Comparison of ENCODE assay signal across 8 cellular contexts in the genomic region with DNA sequence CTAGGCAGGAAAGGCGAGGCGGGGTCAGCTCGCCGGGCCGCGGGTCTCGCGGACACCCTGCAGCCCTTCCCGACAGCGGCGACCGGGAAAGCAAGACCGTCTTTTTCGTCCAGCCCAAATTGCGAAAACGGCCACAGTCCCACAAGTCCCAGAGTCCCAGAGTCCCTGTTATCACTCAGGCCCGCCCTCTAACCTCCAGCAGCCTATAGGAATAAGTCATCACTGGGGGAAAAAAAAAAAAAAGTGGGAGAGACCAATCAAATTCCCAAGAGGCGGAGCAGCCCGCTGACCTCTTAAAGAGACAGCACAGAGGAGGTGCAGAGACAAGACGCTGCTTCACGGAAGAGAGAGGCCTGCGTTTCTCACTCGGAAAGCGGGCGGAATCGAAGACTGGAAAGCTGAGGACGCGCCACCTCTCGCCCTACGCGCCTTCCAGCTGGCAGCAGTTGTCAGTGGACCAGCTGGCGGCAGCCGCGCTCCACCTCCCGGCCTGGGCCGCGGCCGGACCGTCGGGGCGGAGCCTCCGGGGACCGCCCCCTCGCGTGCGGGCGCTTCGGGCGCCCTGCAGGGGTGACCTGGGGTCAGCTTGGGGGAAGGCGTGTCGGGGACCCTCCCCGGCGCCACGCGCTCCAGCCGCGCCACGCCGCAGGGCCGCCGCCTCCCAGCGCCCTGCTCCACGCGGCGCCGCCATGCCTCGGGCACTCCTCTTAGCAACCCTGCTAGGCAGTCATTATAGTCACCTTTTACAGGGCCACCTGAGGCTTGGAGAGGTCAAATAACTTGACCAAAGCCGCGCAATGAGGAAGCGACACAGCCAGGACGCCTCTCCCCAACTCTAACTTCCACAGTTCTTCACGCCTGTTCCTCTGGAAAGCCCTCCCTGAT. TPM values are rescaled to one million over a fixed set of nuclear protein-coding genes. Genes with fewer than 3 reads are reported as not detected.
DNase-seq lines count a peak whose midpoint lies in the region; ATAC-seq, FAIRE-seq and TF ChIP-seq lines count a peak whose summit lies in the region.

A gene (minus strand): TSS at position 141 of the 885 bp plus-strand sequence. CDS start 10,587 bp downstream, outside the sequence.

- DNase-seq in H7 = peak; percentile 98
- peak; percentile 96 for DNase-seq in SHP77 treated with DMSO at 0.1 percent for 48 hours (lab: John Stamatoyannopoulos, UW)
- DNase-seq in activated effector memory CD4-positive, alpha-beta T cell treated with anti-CD3 and anti-CD28 coated beads, Interleukin-2, amount 50 U/mL, for 16 hours = peak; percentile 92
- peak; percentile 97 for DNase-seq in fibroblast of the conjunctiva (ENCODE audit: low read depth)
- peak; percentile 81 for DNase-seq in nephron progenitor cell
- peak; percentile 84 to 87 for DNase-seq in stimulated activated naive CD8-positive, alpha-beta T cell treated with anti-CD3 and anti-CD28 coated beads, Interleukin-15, amount 100 ng/mL, for 72 hours

- no peaks in the 10 kb centered on the region for H3K9me3 ChIP-seq in Loucy (ENCODE audit: insufficient read depth, low read depth, low read length)

- H3K9ac ChIP-seq in Loucy (ENCODE audit: low read depth, low read length, poor library complexity, severe bottlenecking) = peak within 1 kb of the TSS; percentile 78

- H3K27me3 Mint-ChIP-seq in nephron progenitor cell (ENCODE audit: low read depth, poor library complexity) = peaks cover 3% of the 10 kb centered on the region
- H3K27me3 Mint-ChIP-seq in stimulated activated naive CD8-positive, alpha-beta T cell treated with anti-CD3 and anti-CD28 coated beads, Interleukin-15, amount 100 ng/mL, for 72 hours = no peaks in the 10 kb centered on the region

- peak within 1 kb of the TSS; percentile 99 for H3K4me2 ChIP-seq in Loucy (ENCODE audit: low read depth, low read length, poor library complexity, severe bottlenecking)

- H3K4me1 ChIP-seq in Loucy (ENCODE audit: insufficient read depth, low read length, poor library complexity, severe bottlenecking) = peaks cover 35% of the 10 kb centered on the region

- H3K9me2 ChIP-seq in Loucy (replicated peaks; ENCODE audit: low read depth, low read length) = no peaks in the 10 kb centered on the region

- no peaks in the 10 kb centered on the region for H3K36me3 Mint-ChIP-seq in nephron progenitor cell (ENCODE audit: low read depth)

- H3K27me3 ChIP-seq in H7 (ENCODE audit: control insufficient read depth, insufficient read depth, low read length) (peaks cover 3% of the 10 kb centered on the region; the same call in 1 of the 2 replicates), Loucy (ENCODE audit: insufficient read depth, low read length, poor library complexity, severe bottlenecking) (no peaks in the 10 kb centered on the region)

- 0 out of 2 replicates have a peak, but pooled peaks cover 7% of the 10 kb centered on the region for H3F3A ChIP-seq in Loucy (ENCODE audit: low read depth)

- ATAC-seq in stimulated activated naive CD8-positive, alpha-beta T cell treated with anti-CD3 and anti-CD28 coated beads, Interleukin-15, amount 100 ng/mL, for 72 hours = peak; percentile 88

- H4K20me1 ChIP-seq in Loucy (ENCODE audit: insufficient read depth, low read length, poor library complexity, severe bottlenecking) = peaks cover 35% of the 10 kb centered on the region

- H3K4me1 Mint-ChIP-seq in nephron progenitor cell = peaks cover 43% of the 10 kb centered on the region
- peaks cover 48% of the 10 kb centered on the region for H3K4me1 Mint-ChIP-seq in stimulated activated naive CD8-positive, alpha-beta T cell treated with anti-CD3 and anti-CD28 coated beads, Interleukin-15, amount 100 ng/mL, for 72 hours

- peak within 1 kb of the TSS; percentile 84 for H3K4me3 ChIP-seq in H7 (ENCODE audit: insufficient read depth, low read depth, low read length)
- peak within 1 kb of the TSS; percentile 82 for H3K4me3 ChIP-seq in Loucy (ENCODE audit: low read length, poor library complexity, severe bottlenecking)

- H2AFZ ChIP-seq in Loucy (ENCODE audit: low read length) = peak within 1 kb of the TSS; percentile 83

- FAIRE-seq in G401.6 (lab: Jason Lieb, UNC) = peak; percentile 97

- H3K36me3 ChIP-seq in H7 (replicated peaks; ENCODE audit: control insufficient read depth, insufficient read depth, low read length) (no peaks in the 10 kb centered on the region), Loucy (ENCODE audit: insufficient read depth, low read length) (no peaks in the 10 kb centered on the region)

- H3K79me2 ChIP-seq in Loucy (ENCODE audit: insufficient read depth, low read length) = peaks cover 55% of the 10 kb centered on the region

- no peaks in the 10 kb centered on the region for H3K9me3 Mint-ChIP-seq in nephron progenitor cell
- no peaks in the 10 kb centered on the region for H3K9me3 Mint-ChIP-seq in stimulated activated naive CD8-positive, alpha-beta T cell treated with anti-CD3 and anti-CD28 coated beads, Interleukin-15, amount 100 ng/mL, for 72 hours

- H3K27ac Mint-ChIP-seq in nephron progenitor cell = peak within 1 kb of the TSS; percentile 88
- H3K27ac Mint-ChIP-seq in stimulated activated naive CD8-positive, alpha-beta T cell treated with anti-CD3 and anti-CD28 coated beads, Interleukin-15, amount 100 ng/mL, for 72 hours = peak within 1 kb of the TSS; percentile 97 to 98

- TF ChIP-seq CTCF in Loucy (conservative IDR thresholded peaks at IDR 0.05; ENCODE audit: low read length) (peak; percentile 38), nephron progenitor cell (IDR thresholded peaks at IDR 0.05) (no peak)

- H3K4me3 Mint-ChIP-seq in nephron progenitor cell = peak within 1 kb of the TSS; percentile 91
- peak within 1 kb of the TSS; percentile 89 to 94 for H3K4me3 Mint-ChIP-seq in stimulated activated naive CD8-positive, alpha-beta T cell treated with anti-CD3 and anti-CD28 coated beads, Interleukin-15, amount 100 ng/mL, for 72 hours

RNA-seq across cellular contexts. Expression of the gene that starts here (rescaled TPM):
- total RNA-seq in H7 (2014; rRNA removed; shearing (Covaris generic)) = 33.9 and 38.1 TPM in 2 replicates

Comparison
In these comparisons a context has a peak if more than half of its experiments do, and no peak if none do; other contexts are left out.
1. Peak in every context shown above with its lines: DNase-seq, ATAC-seq and H3K4me3 ChIP-seq.